8 cellular contexts compared by ENCODE assay signal in the genomic region with DNA sequence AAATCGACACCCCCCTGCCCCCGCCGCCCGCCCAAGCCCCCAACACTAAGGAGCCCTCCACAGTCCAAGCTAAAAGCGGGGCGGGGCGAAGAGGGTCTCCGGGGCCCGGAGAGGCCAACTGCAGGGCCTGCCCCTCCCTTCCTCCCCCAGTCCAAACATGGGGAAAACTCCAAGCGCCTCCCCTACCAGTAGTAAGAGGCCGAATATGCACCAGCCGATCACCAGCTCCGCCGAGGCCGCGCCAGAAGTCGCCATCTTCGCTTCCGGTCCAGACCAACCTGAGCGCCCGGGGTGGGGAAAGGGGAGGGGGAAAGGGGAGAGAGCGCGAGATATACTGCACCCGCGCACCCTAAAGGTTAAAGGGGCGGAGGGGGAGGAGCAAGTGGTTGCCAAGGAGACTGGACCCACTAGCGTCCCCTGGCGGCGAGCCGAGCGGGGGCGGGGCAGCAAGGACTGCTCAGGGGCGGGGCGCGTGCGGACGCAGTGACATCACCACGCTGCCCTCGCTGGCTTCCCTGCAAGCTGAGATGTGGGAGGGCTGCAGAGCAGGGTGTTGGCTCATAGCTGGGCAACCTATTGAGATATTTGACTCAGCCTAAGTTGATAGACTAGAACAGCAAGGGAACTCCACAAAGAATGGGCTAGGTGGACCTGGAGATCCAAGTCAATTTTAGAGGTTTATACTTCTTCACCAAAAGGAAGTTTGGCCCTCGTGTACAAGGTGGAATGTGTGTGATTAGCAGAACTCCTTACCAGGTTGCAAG. TPM values are rescaled to one million over a fixed set of nuclear protein-coding genes. Genes with fewer than 3 reads are reported as not detected.
A peak's percentile ranks its signal among the peaks of the same experiment; 100 is the strongest.
DNase-seq lines count a peak whose midpoint lies in the region; ATAC-seq and TF ChIP-seq lines count a peak whose summit lies in the region.

A gene (minus strand): TSS at position 384 of the 764 bp plus-strand sequence. CDS start 129 bp downstream, at position 255.

- H3K27me3 ChIP-seq in HAP-1 (ENCODE audit: low read depth) (no peaks in the 10 kb centered on the region), MG63 (no peaks in the 10 kb centered on the region)

- H3K9me3 ChIP-seq in HAP-1 (no peaks in the 10 kb centered on the region), MG63 (no peaks in the 10 kb centered on the region)

- H3K4me1 ChIP-seq in HAP-1, result peaks cover 32% of the 10 kb centered on the region

- H3K36me3 Mint-ChIP-seq in nephron progenitor cell (ENCODE audit: low read depth), result no peaks in the 10 kb centered on the region

- H3K4me3 ChIP-seq in HAP-1 (peak within 1 kb of the TSS; percentile 58), MG63 (peak within 1 kb of the TSS; percentile 67)

- peaks cover 26% of the 10 kb centered on the region for H3K4me1 Mint-ChIP-seq in nephron progenitor cell
- peaks cover 41% of the 10 kb centered on the region for H3K4me1 Mint-ChIP-seq in stimulated activated naive CD8-positive, alpha-beta T cell treated with anti-CD3 and anti-CD28 coated beads, Interleukin-15, amount 100 ng/mL, for 72 hours

- ATAC-seq in stimulated activated naive CD8-positive, alpha-beta T cell treated with anti-CD3 and anti-CD28 coated beads, Interleukin-15, amount 100 ng/mL, for 72 hours, result peak; percentile 96

- peaks cover 10% of the 10 kb centered on the region for H3K9me3 Mint-ChIP-seq in nephron progenitor cell
- no peaks in the 10 kb centered on the region for H3K9me3 Mint-ChIP-seq in stimulated activated naive CD8-positive, alpha-beta T cell treated with anti-CD3 and anti-CD28 coated beads, Interleukin-15, amount 100 ng/mL, for 72 hours

- no peaks in the 10 kb centered on the region for H3K36me3 ChIP-seq in HAP-1 (replicated peaks)
- H3K36me3 ChIP-seq in MG63, result no peaks in the 10 kb centered on the region

- TF ChIP-seq CTCF in nephron progenitor cell (IDR thresholded peaks at IDR 0.05), result peak; percentile 100

- in situ Hi-C loops in HAP-1 (cut with MboI; ENCODE audit: low sequenced_read_pairs), result no loop called here

- H3K4me3 Mint-ChIP-seq in nephron progenitor cell, result peak within 1 kb of the TSS; percentile 95
- peak within 1 kb of the TSS; percentile 77 to 100 for H3K4me3 Mint-ChIP-seq in stimulated activated naive CD8-positive, alpha-beta T cell treated with anti-CD3 and anti-CD28 coated beads, Interleukin-15, amount 100 ng/mL, for 72 hours

- no peaks in the 10 kb centered on the region for H3K27me3 Mint-ChIP-seq in nephron progenitor cell (ENCODE audit: low read depth, poor library complexity)
- H3K27me3 Mint-ChIP-seq in stimulated activated naive CD8-positive, alpha-beta T cell treated with anti-CD3 and anti-CD28 coated beads, Interleukin-15, amount 100 ng/mL, for 72 hours, result no peaks in the 10 kb centered on the region

- H3K27ac Mint-ChIP-seq in nephron progenitor cell, result peak within 1 kb of the TSS; percentile 98
- H3K27ac Mint-ChIP-seq in stimulated activated naive CD8-positive, alpha-beta T cell treated with anti-CD3 and anti-CD28 coated beads, Interleukin-15, amount 100 ng/mL, for 72 hours, result peak within 1 kb of the TSS; percentile 98 to 100

- DNase-seq in GDM1 (lab: John Stamatoyannopoulos, UW), result peak; percentile 93
- DNase-seq in HAP-1 (ENCODE audit: low spot score in 2 of 2), result peak; percentile 89 to 99
- peak; percentile 94 for DNase-seq in MG63
- peak; percentile 86 for DNase-seq in SHP77 treated with DMSO at 0.1 percent for 48 hours (lab: John Stamatoyannopoulos, UW)
- DNase-seq in activated gamma-delta T cell (lab: John Stamatoyannopoulos, UW), result peak; percentile 99
- DNase-seq in fibroblast of the conjunctiva (ENCODE audit: low read depth), result peak; percentile 95
- DNase-seq in nephron progenitor cell, result peak; percentile 98
- DNase-seq in stimulated activated naive CD8-positive, alpha-beta T cell treated with anti-CD3 and anti-CD28 coated beads, Interleukin-15, amount 100 ng/mL, for 72 hours, result peak; percentile 99

RNA-seq across cellular contexts. Expression of the gene that starts here (rescaled TPM):
- total RNA-seq in MG63 (2014; rRNA removed; shearing (Covaris generic); ENCODE audit: low replicate concordance), result 12.8 and 51.6 TPM in 2 replicates

Comparison
In these comparisons a context has a peak if more than half of its experiments do, and no peak if none do; other contexts are left out.
1. Peak in every context shown above with its lines: DNase-seq, ATAC-seq and H3K4me3 ChIP-seq.